Comparison of ENCODE assay signal across 29 cellular contexts in genomic region chr13:93685900-93686299, GRCh38.
"Had no signal": no experiment of that assay in that cellular context is flagged by ENCODE, and none has a peak within 500 bp of the region (broad histone marks: within the 10 kb centered on the region; RNA-seq: fewer than 3 reads in every experiment).

No MANE protein-coding gene starts in this region.

- DNase-seq: activated B cell treated with CpG ODN at 0.5 μM for 24 hours; activated CD4-positive, alpha-beta memory T cell treated with anti-CD3 and anti-CD28 coated beads, Interleukin-2, amount 10 ng/mL, durations not matched to agents 7 days and 5 days; activated CD4-positive, alpha-beta T cell treated with anti-CD3 and anti-CD28 coated beads for 4 hours; activated CD4-positive, alpha-beta T cell treated with anti-CD3 and anti-CD28 coated beads, Interleukin-2, amount 10 ng/mL, durations not matched to agents 24 days and 14 days; activated CD4-positive, alpha-beta T cell treated with anti-CD3 and anti-CD28 coated beads, Interleukin-2, amount 50 U/mL, for 48 hours; activated CD4-positive, CD25-positive, alpha-beta regulatory T cell treated with anti-CD3 and anti-CD28 coated beads, Interleukin-2, amount 50 U/mL, for 72 hours; activated CD8-positive, alpha-beta memory T cell treated with anti-CD3 and anti-CD28 coated beads for 24 hours; activated CD8-positive, alpha-beta memory T cell treated with anti-CD3 and anti-CD28 coated beads, Interleukin-2, amount 10 ng/mL, durations not matched to agents 7 days and 5 days; activated CD8-positive, alpha-beta memory T cell treated with anti-CD3 and anti-CD28 coated beads, Interleukin-2, amount 50 U/mL, for 48 hours; activated CD8-positive, alpha-beta T cell treated with anti-CD3 and anti-CD28 coated beads, Interleukin-2, amount 10 ng/mL, durations not matched to agents 7 days and 5 days; activated effector memory CD4-positive, alpha-beta T cell treated with Interleukin-2 at 50 U/mL for 16 hours; activated gamma-delta T cell; activated naive CD4-positive, alpha-beta T cell treated with anti-CD3 and anti-CD28 coated beads, Interleukin-2, amount 10 ng/mL, durations not matched to agents 7 days and 5 days; activated naive CD4-positive, alpha-beta T cell treated with Interleukin-2 at 50 U/mL for 16 hours; activated naive CD8-positive, alpha-beta T cell treated with anti-CD3 and anti-CD28 coated beads, Interleukin-2, amount 10 ng/mL, durations not matched to agents 7 days and 5 days; activated naive CD8-positive, alpha-beta T cell treated with anti-CD3 and anti-CD28 coated beads, Interleukin-2, amount 50 U/mL, for 24 hours; activated T-cell treated with anti-CD3 and anti-CD28 coated beads, Interleukin-2, amount 50 U/mL, for 24 hours; activated T-cell treated with anti-CD3 and anti-CD28 coated beads, Interleukin-2, amount 50 U/mL, for 48 hours; amygdala; anterior cingulate cortex; caudate nucleus; cerebellar nuclear complex; T-helper 17 cell; T1000 had no signal

- H3K9me3 ChIP-seq: ascending aorta had no signal

- H3K27ac ChIP-seq: ascending aorta, cardiac muscle cell, VCaP had no signal

- H3K4me3 ChIP-seq: ascending aorta, cardiac muscle cell had no signal

- H3K36me3 ChIP-seq: ascending aorta, cardiac muscle cell had no signal

- H3K27me3 ChIP-seq: ascending aorta, cardiac muscle cell had no signal

- H3K4me1 ChIP-seq: ascending aorta had no signal

- FAIRE-seq: bronchial epithelial cell, TTC549 had no signal

- ATAC-seq: activated CD8-positive, alpha-beta memory T cell treated with anti-CD3 and anti-CD28 coated beads, Interleukin-2, amount 10 ng/mL, durations not matched to agents 7 days and 5 days; activated CD8-positive, alpha-beta T cell treated with anti-CD3 and anti-CD28 coated beads, Interleukin-2, amount 10 ng/mL, durations not matched to agents 7 days and 5 days; activated naive CD8-positive, alpha-beta T cell treated with anti-CD3 and anti-CD28 coated beads, Interleukin-2, amount 50 U/mL, for 24 hours; T-helper 17 cell had no signal
